Comparison of ENCODE assay signal across 8 cellular contexts in genomic region chr2:10120938-10121574, GRCh38.
DNase-seq lines count a peak whose midpoint lies in the region; ATAC-seq and TF ChIP-seq lines count a peak whose summit lies in the region.

No MANE protein-coding gene starts in this region.

- peaks cover 0 to 33% of the 10 kb centered on the region in 2 donors for H3K4me1 ChIP-seq in muscle layer of duodenum (ENCODE audit: control insufficient read depth in 1 of 2, insufficient read depth in 2 of 2, low read length in 2 of 2)

- ATAC-seq in HG03135 (IDR thresholded peaks at IDR 0.05; ENCODE audit: unreplicated experiment) (no peak), HG03378 (IDR thresholded peaks at IDR 0.05; ENCODE audit: unreplicated experiment) (no peak)

- H3K9me3 ChIP-seq in muscle layer of duodenum (ENCODE audit: control insufficient read depth in 1 of 2, low read length in 2 of 2), result no peaks in the 10 kb centered on the region

- DNase-seq in NOMO-1 treated with DMSO at 0.1 percent for 48 hours (lab: John Stamatoyannopoulos, UW; ENCODE audit: unreplicated experiment), result peak; percentile 14
- no peak for DNase-seq in NOMO-1 treated with dmso at 0.1 percent for 144 hours (lab: John Stamatoyannopoulos, UW; ENCODE audit: unreplicated experiment)
- DNase-seq in NCI-H226, result peak; percentile 25
- DNase-seq in cardiac fibroblast (ENCODE audit: low read depth in 2 of 2), result peak in 1 of 2 donors; percentile 49
- DNase-seq in NCI-H2029 treated with DMSO at 0.1 percent for 48 hours (lab: John Stamatoyannopoulos, UW), result no peak

- H3K27ac ChIP-seq in muscle layer of duodenum (ENCODE audit: low read length), result peak overlapping the region; percentile 13

- H3K4me3 ChIP-seq in cardiac fibroblast (replicated peaks in 1 of 2; ENCODE audit: low read depth in 2 of 2, low read length in 2 of 2), result peak overlapping the region; percentile 59 to 65
- H3K4me3 ChIP-seq in muscle layer of duodenum (ENCODE audit: low read depth in 1 of 2, low read length in 2 of 2), result peak overlapping the region; percentile 72 to 78

- TF ChIP-seq CTCF in cardiac fibroblast (IDR thresholded peaks at IDR 0.05; ENCODE audit: low read depth, low read length), result no peak

- no peaks in the 10 kb centered on the region for H3K36me3 ChIP-seq in muscle layer of duodenum (ENCODE audit: control insufficient read depth in 1 of 2, insufficient read depth in 2 of 2, low read length in 2 of 2)

- H3K27me3 ChIP-seq in muscle layer of duodenum (ENCODE audit: low read depth, low read length), result peaks cover 9% of the 10 kb centered on the region

Comparison
In these comparisons a context has a peak if more than half of its experiments do, and no peak if none do; other contexts are left out.
1. DNase-seq: peak in NOMO-1 treated with DMSO at 0.1 percent for 48 hours (single experiment) and NCI-H226 (single experiment); none in NOMO-1 treated with dmso at 0.1 percent for 144 hours (single experiment) and NCI-H2029 treated with DMSO at 0.1 percent for 48 hours (single experiment).